In genomic region chr19:43226986-43227385, GRCh38 we compare ENCODE assay signal across 1 cellular context. TPM values are rescaled to one million over a fixed set of nuclear protein-coding genes. Genes with fewer than 3 reads are reported as not detected.
"Had no signal": no experiment of that assay in that cellular context is flagged by ENCODE, and none has a peak within 500 bp of the region (broad histone marks: within the 10 kb centered on the region; RNA-seq: fewer than 3 reads in every experiment).

No MANE protein-coding gene starts in this region.

RNA-seq across cellular contexts. Expression of gene PSG5, which starts 40.6 kb away (rescaled TPM):
- total RNA-seq: SK-MEL-5 had no signal
